ENCODE assay signal across 25 cellular contexts in the genomic region with DNA sequence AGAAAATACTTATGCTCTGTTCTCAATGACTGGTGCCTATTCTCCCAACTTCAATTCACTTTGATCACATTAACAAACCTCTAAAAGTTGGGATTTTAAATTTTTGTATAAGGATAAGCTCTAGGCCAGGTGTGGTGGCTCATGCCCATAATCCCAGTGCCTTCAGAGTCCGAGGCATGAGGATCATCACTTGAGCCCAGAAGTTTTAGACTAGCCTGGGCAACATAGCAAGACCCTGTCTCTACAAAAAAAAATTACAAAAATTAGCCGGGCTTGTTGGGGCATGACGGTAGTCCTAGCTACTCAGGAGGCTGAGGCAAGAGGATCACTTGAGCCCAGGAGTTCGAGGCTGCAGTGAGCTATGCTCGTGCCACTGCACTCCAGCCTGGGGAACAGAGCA. TPM values are rescaled to one million over a fixed set of nuclear protein-coding genes. Genes with fewer than 3 reads are reported as not detected.
DNase-seq lines count a peak whose midpoint lies in the region; ATAC-seq, FAIRE-seq and TF ChIP-seq lines count a peak whose summit lies in the region.
"Had no signal": no experiment of that assay in that cellular context is flagged by ENCODE, and none has a peak within 500 bp of the region (broad histone marks: within the 10 kb centered on the region; RNA-seq: fewer than 3 reads in every experiment).

No MANE protein-coding gene starts in this region.

- peaks cover 0 to 5% (median 0%) of the 10 kb centered on the region in 11 experiments; a peak in 1 of 22 replicates for H3K9me3 ChIP-seq in BLaER1 treated with 17β-estradiol and CSF1 and Interleukin-3, amounts not matched to agents 10 nM and 100 nM (replicated peaks in 1 of 11)
- no peaks in the 10 kb centered on the region for H3K9me3 ChIP-seq in CD4-positive, CD25-positive, alpha-beta regulatory T cell (ENCODE audit: control insufficient read depth in 2 of 2, low read length in 2 of 2)
- no peaks in the 10 kb centered on the region for H3K9me3 ChIP-seq in pancreas
- H3K9me3 ChIP-seq: BE2C, body of pancreas, MG63, prostate gland, testis had no signal

- 61 to 89% methylated on average over 5 of the region's 5 CpGs for WGBS in pancreas, 2 donors

- H4K20me1 ChIP-seq in BLaER1 treated with 17β-estradiol and CSF1 and Interleukin-3, amounts not matched to agents 10 nM and 100 nM: peaks cover 56 to 86% (median 75%) of the 10 kb centered on the region in 11 experiments; a peak in 21 of 22 replicates

- FAIRE-seq in pancreas (lab: Jason Lieb, UNC): no peak
- FAIRE-seq: D721Med, H54 had no signal

- H3K9me3 Mint-ChIP-seq in CD4-positive, CD25-positive, alpha-beta regulatory T cell: peaks cover 0 to 1% (median 0%) of the 10 kb centered on the region in 7 donors
- H3K9me3 Mint-ChIP-seq in T-cell (no peaks in the 10 kb centered on the region), progenitor cell of endocrine pancreas (ENCODE audit: low read depth) (no peaks in the 10 kb centered on the region)
- no peaks in the 10 kb centered on the region for H3K9me3 Mint-ChIP-seq in dendritic cell treated with granulocyte-macrophage colony-stimulating factor and Interleukin-4, amounts not matched to agents 40 ng/mL and 50 ng/mL, for 4 days
- H3K9me3 Mint-ChIP-seq: activated T-cell treated with anti-CD3 and anti-CD28 coated beads, Interleukin-2, amount 50 U/mL, for 4 hours; IgD-negative memory B cell; mesothelial cell of epicardium; nephron had no signal

- peaks cover 37% of the 10 kb centered on the region for H3K36me3 Mint-ChIP-seq in CD4-positive, CD25-positive, alpha-beta regulatory T cell
- H3K36me3 Mint-ChIP-seq in T-cell (peaks cover 40% of the 10 kb centered on the region), progenitor cell of endocrine pancreas (ENCODE audit: insufficient read depth) (peaks cover 28% of the 10 kb centered on the region)
- H3K36me3 Mint-ChIP-seq in dendritic cell treated with granulocyte-macrophage colony-stimulating factor and Interleukin-4, amounts not matched to agents 40 ng/mL and 50 ng/mL, for 4 days (ENCODE audit: low read depth): peaks cover 75% of the 10 kb centered on the region

- peaks cover 29 to 51% (median 46%) of the 10 kb centered on the region in 10 experiments for H3K4me1 ChIP-seq in BLaER1 treated with 17β-estradiol and CSF1 and Interleukin-3, amounts not matched to agents 10 nM and 100 nM
- peaks cover 46% of the 10 kb centered on the region for H3K4me1 ChIP-seq in CD4-positive, CD25-positive, alpha-beta regulatory T cell (ENCODE audit: control insufficient read depth, insufficient read depth, low read length, poor library complexity, severe bottlenecking)
- peaks cover 9 to 33% (median 21%) of the 10 kb centered on the region in 3 donors for H3K4me1 ChIP-seq in pancreas
- H3K4me1 ChIP-seq: BE2C, prostate gland had no signal

- POLR2A ChIA-PET in T-cell (lab: Charles Lee): no interaction called here

- H3K4me3 ChIP-seq in BLaER1 treated with 17β-estradiol and CSF1 and Interleukin-3, amounts not matched to agents 10 nM and 100 nM: peak overlapping the region in 1 of 10 experiments; percentile 2; a peak in 1 of 20 replicates
- peak overlapping the region; percentile 29 for H3K4me3 ChIP-seq in CD4-positive, CD25-positive, alpha-beta regulatory T cell (ENCODE audit: low read depth, low read length)
- no peak overlapping the region for H3K4me3 ChIP-seq in pancreas
- H3K4me3 ChIP-seq: body of pancreas, MG63, prostate gland, testis had no signal

- H3K27me3 Mint-ChIP-seq in CD4-positive, CD25-positive, alpha-beta regulatory T cell: no peaks in the 10 kb centered on the region
- H3K27me3 Mint-ChIP-seq in T-cell (no peaks in the 10 kb centered on the region), progenitor cell of endocrine pancreas (no peaks in the 10 kb centered on the region)
- H3K27me3 Mint-ChIP-seq in dendritic cell treated with granulocyte-macrophage colony-stimulating factor and Interleukin-4, amounts not matched to agents 40 ng/mL and 50 ng/mL, for 4 days: no peaks in the 10 kb centered on the region
- H3K27me3 Mint-ChIP-seq: IgD-negative memory B cell had no signal

- intact Hi-C loops in dendritic cell treated with granulocyte-macrophage colony-stimulating factor and Interleukin-4, amounts not matched to agents 40 ng/mL and 50 ng/mL, for 4 days (cut with micrococcal nuclease): loop anchor here (5.0 kb wide), 1 partner anchor 283 kb away; a partner anchor contains a TSS
- intact Hi-C loops in pancreas (cut with DNase I): loop anchor here in 1 of 3 donors (10.0 kb wide), 1 partner anchor 296 kb away; no protein-coding TSS in a partner anchor

- peak overlapping the region in 1 of 11 experiments; percentile 2; a peak in 1 of 22 replicates for H3K27ac ChIP-seq in BLaER1 treated with 17β-estradiol and CSF1 and Interleukin-3, amounts not matched to agents 10 nM and 100 nM
- no peak overlapping the region for H3K27ac ChIP-seq in CD4-positive, CD25-positive, alpha-beta regulatory T cell (ENCODE audit: insufficient read depth, low read length, poor library complexity, severe bottlenecking)
- H3K27ac ChIP-seq in pancreas: no peak overlapping the region
- H3K27ac ChIP-seq: body of pancreas, prostate gland, testis had no signal

- no peaks in the 10 kb centered on the region for H3K27me3 ChIP-seq in BLaER1 treated with 17β-estradiol and CSF1 and Interleukin-3, amounts not matched to agents 10 nM and 100 nM
- H3K27me3 ChIP-seq in CD4-positive, CD25-positive, alpha-beta regulatory T cell (ENCODE audit: control insufficient read depth, insufficient read depth, low read length): no peaks in the 10 kb centered on the region
- H3K27me3 ChIP-seq in pancreas: no peaks in the 10 kb centered on the region
- H3K27me3 ChIP-seq: BE2C, body of pancreas, MG63, testis had no signal

- no peak for DNase-seq in CD4-positive, CD25-positive, alpha-beta regulatory T cell
- DNase-seq in T-cell (no peak), progenitor cell of endocrine pancreas (ENCODE audit: low spot score, unreplicated experiment) (no peak), pancreas (no peak), NCI-H187 treated with DMSO at 0.1 percent for 48 hours (lab: John Stamatoyannopoulos, UW) (no peak)
- DNase-seq: activated T-cell treated with anti-CD3 and anti-CD28 coated beads, Interleukin-2, amount 50 U/mL, for 4 hours; BE2C; body of pancreas; effector CD8-positive, alpha-beta T cell; foreskin melanocyte; MG63; NCI-H146; NCI-H2171; NCI-H526; stimulated activated CD4-positive, alpha-beta T cell treated with anti-CD3 and anti-CD28 coated beads, Interleukin-1b, Interleukin-23, amount 100 ng/mL, for 48 hours; T-helper 9 cell; testis had no signal

- peak overlapping the region in 6 of 11 experiments; percentile 3 to 95 (median 55); a peak in 10 of 22 replicates for H3K4me2 ChIP-seq in BLaER1 treated with 17β-estradiol and CSF1 and Interleukin-3, amounts not matched to agents 10 nM and 100 nM

- TF ChIP-seq CTCF in progenitor cell of endocrine pancreas (IDR thresholded peaks at IDR 0.05; ENCODE audit: unreplicated experiment): no peak
- TF ChIP-seq CTCF in pancreas (IDR thresholded peaks at IDR 0.05): no peak

- peak overlapping the region; percentile 5 to 62 (median 42) for H3K4me3 Mint-ChIP-seq in CD4-positive, CD25-positive, alpha-beta regulatory T cell
- H3K4me3 Mint-ChIP-seq in T-cell (peak overlapping the region in 2 of 3 donors; percentile 21 to 32), progenitor cell of endocrine pancreas (ENCODE audit: low read depth) (no peak overlapping the region)
- H3K4me3 Mint-ChIP-seq in dendritic cell treated with granulocyte-macrophage colony-stimulating factor and Interleukin-4, amounts not matched to agents 40 ng/mL and 50 ng/mL, for 4 days: no peak overlapping the region
- H3K4me3 Mint-ChIP-seq: mesothelial cell of epicardium had no signal

- H3K9ac ChIP-seq in BLaER1 treated with 17β-estradiol and CSF1 and Interleukin-3, amounts not matched to agents 10 nM and 100 nM: peak overlapping the region in 3 of 11 experiments; percentile 19 to 49 (median 24); a peak in 3 of 22 replicates

- peaks cover 36 to 76% (median 59%) of the 10 kb centered on the region in 4 donors for H3K4me1 Mint-ChIP-seq in CD4-positive, CD25-positive, alpha-beta regulatory T cell
- peaks cover 58 to 75% (median 75%) of the 10 kb centered on the region in 3 donors for H3K4me1 Mint-ChIP-seq in T-cell
- H3K4me1 Mint-ChIP-seq in dendritic cell treated with granulocyte-macrophage colony-stimulating factor and Interleukin-4, amounts not matched to agents 40 ng/mL and 50 ng/mL, for 4 days (ENCODE audit: low read depth): peaks cover 60% of the 10 kb centered on the region
- peaks cover 7% of the 10 kb centered on the region for H3K4me1 Mint-ChIP-seq in progenitor cell of endocrine pancreas (ENCODE audit: low read depth)

- CTCF ChIA-PET in T-cell (lab: Charles Lee): no interaction called here

- H3K27ac Mint-ChIP-seq in CD4-positive, CD25-positive, alpha-beta regulatory T cell: peak overlapping the region in 1 of 3 donors; percentile 83
- H3K27ac Mint-ChIP-seq in T-cell (no peak overlapping the region), progenitor cell of endocrine pancreas (no peak overlapping the region)
- H3K27ac Mint-ChIP-seq in dendritic cell treated with granulocyte-macrophage colony-stimulating factor and Interleukin-4, amounts not matched to agents 40 ng/mL and 50 ng/mL, for 4 days: peak overlapping the region; percentile 76
- H3K27ac Mint-ChIP-seq: mesothelial cell of epicardium had no signal

- peaks cover 62 to 73% (median 67%) of the 10 kb centered on the region in 11 experiments for H3K36me3 ChIP-seq in BLaER1 treated with 17β-estradiol and CSF1 and Interleukin-3, amounts not matched to agents 10 nM and 100 nM
- H3K36me3 ChIP-seq in CD4-positive, CD25-positive, alpha-beta regulatory T cell (ENCODE audit: control insufficient read depth, insufficient read depth, low read length): peaks cover 53% of the 10 kb centered on the region
- H3K36me3 ChIP-seq in pancreas: peaks cover 0 to 16% (median 12%) of the 10 kb centered on the region in 3 donors
- H3K36me3 ChIP-seq: prostate gland had no signal

- ATAC-seq in CD4-positive, CD25-positive, alpha-beta regulatory T cell (ENCODE audit: low read depth in 2 of 2): no peak
- ATAC-seq in T-cell (replicated peaks in 1 of 4) (no peak), pancreas (no peak)
- ATAC-seq: activated T-cell treated with anti-CD3 and anti-CD28 coated beads, Interleukin-2, amount 50 U/mL, for 4 hours; body of pancreas had no signal

RNA-seq across cellular contexts. Expression of a gene that starts 3.9 kb away (rescaled TPM):
- 81.0 TPM for total RNA-seq in CD4-positive, CD25-positive, alpha-beta regulatory T cell
- 100 to 1,000 TPM; 156 to 207 (median 180) TPM for polyA plus RNA-seq in CD4-positive, CD25-positive, alpha-beta regulatory T cell
- total RNA-seq in T-cell (100 to 1,000 TPM in 3 of 5 donors, 10 to 100 TPM in 2; 75.7 to 111 (median 100) TPM), progenitor cell of endocrine pancreas (112 and 113 TPM in 2 replicates), pancreas (100 to 1,000 TPM in 3 of 6 donors, 10 to 100 TPM in 3; 64.3 to 138 (median 109) TPM)
- 10 to 100 TPM; 11.5 to 37.0 TPM for polyA plus RNA-seq in pancreas

Comparison
In these comparisons a context has a peak if more than half of its experiments do, and no peak if none do; other contexts are left out.
1. H3K4me3 Mint-ChIP-seq: peak in CD4-positive, CD25-positive, alpha-beta regulatory T cell (4 of 4) and T-cell (2 of 3); none in dendritic cell treated with granulocyte-macrophage colony-stimulating factor and Interleukin-4, amounts not matched to agents 40 ng/mL and 50 ng/mL, for 4 days (single experiment) and progenitor cell of endocrine pancreas (single experiment).